1 cellular context compared by ENCODE assay signal in the genomic region with DNA sequence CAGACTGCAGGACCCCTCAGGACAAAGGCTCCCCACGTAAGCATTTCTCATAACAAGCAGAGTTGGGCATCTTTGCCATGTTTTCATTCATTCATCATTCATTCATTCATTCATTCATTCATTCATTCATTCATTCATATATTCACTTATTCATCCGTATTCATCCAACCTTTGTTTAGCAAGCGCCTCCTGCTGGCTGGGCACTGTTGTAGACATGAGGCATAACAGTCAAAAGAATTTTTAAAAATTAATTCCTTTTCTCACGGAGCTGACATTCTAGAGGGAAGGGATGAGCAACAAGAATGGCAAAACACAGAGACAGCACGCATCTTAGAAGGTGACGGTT.
TF ChIP-seq lines count a peak whose summit lies in the region.

No MANE protein-coding gene starts in this region.

TF ChIP-seq in GM23338, 12 proteins besides CTCF, POLR2A, EP300 and RAD21:
- TF ChIP-seq ZNF114 (CRISPR knock-in tag; IDR thresholded peaks at IDR 0.05) (no peak), NANOG (IDR thresholded peaks at IDR 0.05; ENCODE audit: borderline replicate concordance) (no peak), EZH2 (IDR thresholded peaks at IDR 0.05; ENCODE audit: low read depth, unreplicated experiment) (no peak), JUNB (IDR thresholded peaks at IDR 0.05; ENCODE audit: unreplicated experiment) (no peak), EZH2phosphoT487 (IDR thresholded peaks at IDR 0.05; ENCODE audit: unreplicated experiment) (no peak), POLR2AphosphoS5 (IDR thresholded peaks at IDR 0.05; ENCODE audit: low read depth) (no peak), ZNF331 (CRISPR knock-in tag; IDR thresholded peaks at IDR 0.05; ENCODE audit: low read depth) (no peak), STAT1 (IDR thresholded peaks at IDR 0.05; ENCODE audit: unreplicated experiment) (no peak), CREB1 (CRISPR knock-in tag; IDR thresholded peaks at IDR 0.05; ENCODE audit: low read depth) (no peak)
- TF ChIP-seq, protein P1, sequence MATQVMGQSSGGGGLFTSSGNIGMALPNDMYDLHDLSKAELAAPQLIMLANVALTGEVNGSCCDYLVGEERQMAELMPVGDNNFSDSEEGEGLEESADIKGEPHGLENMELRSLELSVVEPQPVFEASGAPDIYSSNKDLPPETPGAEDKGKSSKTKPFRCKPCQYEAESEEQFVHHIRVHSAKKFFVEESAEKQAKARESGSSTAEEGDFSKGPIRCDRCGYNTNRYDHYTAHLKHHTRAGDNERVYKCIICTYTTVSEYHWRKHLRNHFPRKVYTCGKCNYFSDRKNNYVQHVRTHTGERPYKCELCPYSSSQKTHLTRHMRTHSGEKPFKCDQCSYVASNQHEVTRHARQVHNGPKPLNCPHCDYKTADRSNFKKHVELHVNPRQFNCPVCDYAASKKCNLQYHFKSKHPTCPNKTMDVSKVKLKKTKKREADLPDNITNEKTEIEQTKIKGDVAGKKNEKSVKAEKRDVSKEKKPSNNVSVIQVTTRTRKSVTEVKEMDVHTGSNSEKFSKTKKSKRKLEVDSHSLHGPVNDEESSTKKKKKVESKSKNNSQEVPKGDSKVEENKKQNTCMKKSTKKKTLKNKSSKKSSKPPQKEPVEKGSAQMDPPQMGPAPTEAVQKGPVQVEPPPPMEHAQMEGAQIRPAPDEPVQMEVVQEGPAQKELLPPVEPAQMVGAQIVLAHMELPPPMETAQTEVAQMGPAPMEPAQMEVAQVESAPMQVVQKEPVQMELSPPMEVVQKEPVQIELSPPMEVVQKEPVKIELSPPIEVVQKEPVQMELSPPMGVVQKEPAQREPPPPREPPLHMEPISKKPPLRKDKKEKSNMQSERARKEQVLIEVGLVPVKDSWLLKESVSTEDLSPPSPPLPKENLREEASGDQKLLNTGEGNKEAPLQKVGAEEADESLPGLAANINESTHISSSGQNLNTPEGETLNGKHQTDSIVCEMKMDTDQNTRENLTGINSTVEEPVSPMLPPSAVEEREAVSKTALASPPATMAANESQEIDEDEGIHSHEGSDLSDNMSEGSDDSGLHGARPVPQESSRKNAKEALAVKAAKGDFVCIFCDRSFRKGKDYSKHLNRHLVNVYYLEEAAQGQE (IDR thresholded peaks at IDR 0.05; ENCODE audit: unreplicated experiment): no peak
- TF ChIP-seq, protein P2, sequence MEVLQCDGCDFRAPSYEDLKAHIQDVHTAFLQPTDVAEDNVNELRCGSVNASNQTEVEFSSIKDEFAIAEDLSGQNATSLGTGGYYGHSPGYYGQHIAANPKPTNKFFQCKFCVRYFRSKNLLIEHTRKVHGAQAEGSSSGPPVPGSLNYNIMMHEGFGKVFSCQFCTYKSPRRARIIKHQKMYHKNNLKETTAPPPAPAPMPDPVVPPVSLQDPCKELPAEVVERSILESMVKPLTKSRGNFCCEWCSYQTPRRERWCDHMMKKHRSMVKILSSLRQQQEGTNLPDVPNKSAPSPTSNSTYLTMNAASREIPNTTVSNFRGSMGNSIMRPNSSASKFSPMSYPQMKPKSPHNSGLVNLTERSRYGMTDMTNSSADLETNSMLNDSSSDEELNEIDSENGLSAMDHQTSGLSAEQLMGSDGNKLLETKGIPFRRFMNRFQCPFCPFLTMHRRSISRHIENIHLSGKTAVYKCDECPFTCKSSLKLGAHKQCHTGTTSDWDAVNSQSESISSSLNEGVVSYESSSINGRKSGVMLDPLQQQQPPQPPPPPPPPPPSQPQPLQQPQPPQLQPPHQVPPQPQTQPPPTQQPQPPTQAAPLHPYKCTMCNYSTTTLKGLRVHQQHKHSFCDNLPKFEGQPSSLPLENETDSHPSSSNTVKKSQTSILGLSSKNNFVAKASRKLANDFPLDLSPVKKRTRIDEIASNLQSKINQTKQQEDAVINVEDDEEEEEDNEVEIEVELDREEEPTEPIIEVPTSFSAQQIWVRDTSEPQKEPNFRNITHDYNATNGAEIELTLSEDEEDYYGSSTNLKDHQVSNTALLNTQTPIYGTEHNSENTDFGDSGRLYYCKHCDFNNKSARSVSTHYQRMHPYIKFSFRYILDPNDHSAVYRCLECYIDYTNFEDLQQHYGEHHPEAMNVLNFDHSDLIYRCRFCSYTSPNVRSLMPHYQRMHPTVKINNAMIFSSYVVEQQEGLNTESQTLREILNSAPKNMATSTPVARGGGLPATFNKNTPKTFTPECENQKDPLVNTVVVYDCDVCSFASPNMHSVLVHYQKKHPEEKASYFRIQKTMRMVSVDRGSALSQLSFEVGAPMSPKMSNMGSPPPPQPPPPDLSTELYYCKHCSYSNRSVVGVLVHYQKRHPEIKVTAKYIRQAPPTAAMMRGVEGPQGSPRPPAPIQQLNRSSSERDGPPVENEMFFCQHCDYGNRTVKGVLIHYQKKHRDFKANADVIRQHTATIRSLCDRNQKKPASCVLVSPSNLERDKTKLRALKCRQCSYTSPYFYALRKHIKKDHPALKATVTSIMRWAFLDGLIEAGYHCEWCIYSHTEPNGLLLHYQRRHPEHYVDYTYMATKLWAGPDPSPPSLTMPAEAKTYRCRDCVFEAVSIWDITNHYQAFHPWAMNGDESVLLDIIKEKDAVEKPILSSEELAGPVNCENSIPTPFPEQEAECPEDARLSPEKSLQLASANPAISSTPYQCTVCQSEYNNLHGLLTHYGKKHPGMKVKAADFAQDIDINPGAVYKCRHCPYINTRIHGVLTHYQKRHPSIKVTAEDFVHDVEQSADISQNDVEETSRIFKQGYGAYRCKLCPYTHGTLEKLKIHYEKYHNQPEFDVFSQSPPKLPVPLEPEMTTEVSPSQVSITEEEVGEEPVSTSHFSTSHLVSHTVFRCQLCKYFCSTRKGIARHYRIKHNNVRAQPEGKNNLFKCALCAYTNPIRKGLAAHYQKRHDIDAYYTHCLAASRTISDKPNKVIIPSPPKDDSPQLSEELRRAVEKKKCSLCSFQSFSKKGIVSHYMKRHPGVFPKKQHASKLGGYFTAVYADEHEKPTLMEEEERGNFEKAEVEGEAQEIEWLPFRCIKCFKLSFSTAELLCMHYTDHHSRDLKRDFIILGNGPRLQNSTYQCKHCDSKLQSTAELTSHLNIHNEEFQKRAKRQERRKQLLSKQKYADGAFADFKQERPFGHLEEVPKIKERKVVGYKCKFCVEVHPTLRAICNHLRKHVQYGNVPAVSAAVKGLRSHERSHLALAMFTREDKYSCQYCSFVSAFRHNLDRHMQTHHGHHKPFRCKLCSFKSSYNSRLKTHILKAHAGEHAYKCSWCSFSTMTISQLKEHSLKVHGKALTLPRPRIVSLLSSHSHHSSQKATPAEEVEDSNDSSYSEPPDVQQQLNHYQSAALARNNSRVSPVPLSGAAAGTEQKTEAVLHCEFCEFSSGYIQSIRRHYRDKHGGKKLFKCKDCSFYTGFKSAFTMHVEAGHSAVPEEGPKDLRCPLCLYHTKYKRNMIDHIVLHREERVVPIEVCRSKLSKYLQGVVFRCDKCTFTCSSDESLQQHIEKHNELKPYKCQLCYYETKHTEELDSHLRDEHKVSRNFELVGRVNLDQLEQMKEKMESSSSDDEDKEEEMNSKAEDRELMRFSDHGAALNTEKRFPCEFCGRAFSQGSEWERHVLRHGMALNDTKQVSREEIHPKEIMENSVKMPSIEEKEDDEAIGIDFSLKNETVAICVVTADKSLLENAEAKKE (CRISPR knock-in tag; IDR thresholded peaks at IDR 0.05): no peak
